ENCODE assay signal across 14 cellular contexts in the genomic region with DNA sequence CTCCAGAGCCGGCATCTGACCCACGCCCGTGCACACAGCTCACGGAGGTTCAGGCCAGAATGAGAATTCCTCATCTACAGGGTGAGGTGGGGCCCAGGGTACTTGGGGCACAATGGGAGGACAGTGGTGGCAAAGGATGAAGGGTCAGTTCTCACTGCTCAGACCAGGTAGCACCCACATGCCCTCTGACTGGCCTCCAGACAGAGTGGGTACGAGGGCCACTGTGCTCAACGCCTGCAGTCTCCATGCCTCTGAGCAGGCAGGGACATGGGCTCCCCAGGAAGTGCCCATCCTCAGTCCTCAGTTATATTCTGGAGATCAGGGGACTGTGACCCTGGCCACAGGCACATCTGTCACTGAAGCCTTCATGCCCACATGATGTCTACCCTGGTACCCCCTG. TPM values are rescaled to one million over a fixed set of nuclear protein-coding genes. Genes with fewer than 3 reads are reported as not detected.
A peak's percentile ranks its signal among the peaks of the same experiment; 100 is the strongest.
DNase-seq lines count a peak whose midpoint lies in the region; ATAC-seq and TF ChIP-seq lines count a peak whose summit lies in the region.
"Had no signal": no experiment of that assay in that cellular context is flagged by ENCODE, and none has a peak within 500 bp of the region (broad histone marks: within the 10 kb centered on the region; RNA-seq: fewer than 3 reads in every experiment).

No MANE protein-coding gene starts in this region.

- H3K4me1 Mint-ChIP-seq in T-helper 1 cell treated with Interleukin-12 subunit alpha and Interleukin-12 subunit beta and Interleukin-4 antibody, amounts not matched to agents 30 μg/mL and 1 μg/mL, for 36 hours (ENCODE audit: low read depth): peaks cover 74% of the 10 kb centered on the region
- H3K4me1 Mint-ChIP-seq in stimulated activated naive CD8-positive, alpha-beta T cell treated with anti-CD3 and anti-CD28 coated beads, Interleukin-15, amount 100 ng/mL, for 72 hours: peaks cover 99% of the 10 kb centered on the region

- ATAC-seq in RWPE2 (ENCODE audit: low read depth) (no peak), GM18519 (IDR thresholded peaks at IDR 0.05; ENCODE audit: low FRiP score, unreplicated experiment) (no peak)
- ATAC-seq in stimulated activated naive CD8-positive, alpha-beta T cell treated with anti-CD3 and anti-CD28 coated beads, Interleukin-15, amount 100 ng/mL, for 72 hours: no peak
- ATAC-seq: left ventricle myocardium superior had no signal

- peak overlapping the region; percentile 59 for H3K27ac Mint-ChIP-seq in T-helper 1 cell treated with Interleukin-12 subunit alpha and Interleukin-12 subunit beta and Interleukin-4 antibody, amounts not matched to agents 30 μg/mL and 1 μg/mL, for 36 hours
- peak overlapping the region in 1 of 2 donors; percentile 69 for H3K27ac Mint-ChIP-seq in stimulated activated naive CD8-positive, alpha-beta T cell treated with anti-CD3 and anti-CD28 coated beads, Interleukin-15, amount 100 ng/mL, for 72 hours

- H3K36me3 ChIP-seq in RWPE2 (ENCODE audit: low read depth) (peaks cover 77% of the 10 kb centered on the region), esophagus squamous epithelium (peaks cover 3 to 53% (median 13%) of the 10 kb centered on the region in 3 donors)

- intact Hi-C loops in esophagus squamous epithelium (cut with DNase I): no loop called here

- TF ChIP-seq POLR2A in esophagus squamous epithelium (IDR thresholded peaks at IDR 0.05): no peak

- H3K9me3 ChIP-seq in RWPE2 (ENCODE audit: severe bottlenecking) (no peaks in the 10 kb centered on the region), esophagus squamous epithelium (no peaks in the 10 kb centered on the region)

- no peak overlapping the region for H3K4me3 ChIP-seq in RWPE2 (ENCODE audit: severe bottlenecking)
- no peak overlapping the region for H3K4me3 ChIP-seq in esophagus squamous epithelium
- H3K4me3 ChIP-seq: GM23248 had no signal

- H3K4me1 ChIP-seq in RWPE2 (ENCODE audit: insufficient read depth, poor library complexity, severe bottlenecking) (peaks cover 34% of the 10 kb centered on the region), esophagus squamous epithelium (peaks cover 56 to 99% (median 83%) of the 10 kb centered on the region in 3 donors)

- H3K27ac ChIP-seq in RWPE2 (ENCODE audit: poor library complexity, severe bottlenecking): peak overlapping the region; percentile 99
- H3K27ac ChIP-seq in esophagus squamous epithelium: peak overlapping the region; percentile 45 to 90 (median 83)
- H3K27ac ChIP-seq: 22Rv1 had no signal

- TF ChIP-seq CTCF in RWPE2 (IDR thresholded peaks at IDR 0.05; ENCODE audit: poor library complexity, severe bottlenecking) (no peak), esophagus squamous epithelium (IDR thresholded peaks at IDR 0.05) (no peak)

- no peaks in the 10 kb centered on the region for H3K9me3 Mint-ChIP-seq in T-helper 1 cell treated with Interleukin-12 subunit alpha and Interleukin-12 subunit beta and Interleukin-4 antibody, amounts not matched to agents 30 μg/mL and 1 μg/mL, for 36 hours
- no peaks in the 10 kb centered on the region for H3K9me3 Mint-ChIP-seq in stimulated activated naive CD8-positive, alpha-beta T cell treated with anti-CD3 and anti-CD28 coated beads, Interleukin-15, amount 100 ng/mL, for 72 hours

- no peaks in the 10 kb centered on the region for H3K27me3 ChIP-seq in RWPE2 (ENCODE audit: insufficient read depth, poor library complexity, severe bottlenecking)
- no peaks in the 10 kb centered on the region for H3K27me3 ChIP-seq in esophagus squamous epithelium

- DNase-seq in T-helper 1 cell (no peak), RWPE2 (ENCODE audit: low spot score) (no peak), esophagus squamous epithelium (lab: John Stamatoyannopoulos, UW) (no peak), NOMO-1 treated with dmso at 0.1 percent for 144 hours (lab: John Stamatoyannopoulos, UW; ENCODE audit: unreplicated experiment) (no peak), RPMI8226 (no peak)
- no peak for DNase-seq in stimulated activated naive CD8-positive, alpha-beta T cell treated with anti-CD3 and anti-CD28 coated beads, Interleukin-15, amount 100 ng/mL, for 72 hours
- DNase-seq: foreskin fibroblast, GM23248, left ventricle myocardium superior, NCI-H524, retina had no signal

- WGBS in esophagus squamous epithelium, 2 donors: 85 to 87% methylated on average over 5 of the region's 6 CpGs

- peak overlapping the region; percentile 28 for H3K4me3 Mint-ChIP-seq in T-helper 1 cell treated with Interleukin-12 subunit alpha and Interleukin-12 subunit beta and Interleukin-4 antibody, amounts not matched to agents 30 μg/mL and 1 μg/mL, for 36 hours
- H3K4me3 Mint-ChIP-seq in stimulated activated naive CD8-positive, alpha-beta T cell treated with anti-CD3 and anti-CD28 coated beads, Interleukin-15, amount 100 ng/mL, for 72 hours: peak overlapping the region; percentile 32 to 45

- peaks cover 39% of the 10 kb centered on the region for H3K36me3 Mint-ChIP-seq in T-helper 1 cell treated with Interleukin-12 subunit alpha and Interleukin-12 subunit beta and Interleukin-4 antibody, amounts not matched to agents 30 μg/mL and 1 μg/mL, for 36 hours (ENCODE audit: low read depth)

- H3K27me3 Mint-ChIP-seq in T-helper 1 cell treated with Interleukin-12 subunit alpha and Interleukin-12 subunit beta and Interleukin-4 antibody, amounts not matched to agents 30 μg/mL and 1 μg/mL, for 36 hours (ENCODE audit: low read depth): no peaks in the 10 kb centered on the region
- H3K27me3 Mint-ChIP-seq in stimulated activated naive CD8-positive, alpha-beta T cell treated with anti-CD3 and anti-CD28 coated beads, Interleukin-15, amount 100 ng/mL, for 72 hours: no peaks in the 10 kb centered on the region

RNA-seq across cellular contexts. Expression of a gene that starts 13.0 kb away (rescaled TPM):
- total RNA-seq in esophagus squamous epithelium: 10 to 100 TPM; 16.4 to 48.5 (median 25.0) TPM
- total RNA-seq: GM23248 had no signal

RNA-seq across cellular contexts. Expression of a gene that starts 20.9 kb away (rescaled TPM):
- 10 to 100 TPM; 29.5 to 44.0 (median 31.8) TPM for total RNA-seq in esophagus squamous epithelium

RNA-seq across cellular contexts. Expression of a gene that starts 47.1 kb away (rescaled TPM):
- 10 to 100 TPM; 14.9 to 23.3 (median 17.0) TPM for total RNA-seq in esophagus squamous epithelium

RNA-seq across cellular contexts. Expression of a gene that starts 54.5 kb away (rescaled TPM):
- total RNA-seq in esophagus squamous epithelium: 1 to 10 TPM; 3.6 to 9.0 (median 6.1) TPM

RNA-seq across cellular contexts. Expression of a gene that starts 59.5 kb away (rescaled TPM):
- total RNA-seq in esophagus squamous epithelium: 10 to 100 TPM; 14.1 to 26.1 (median 19.6) TPM
